ENCODE assay signal across 9 cellular contexts in genomic region chr7:151225948-151226510, GRCh38. TPM values are rescaled to one million over a fixed set of nuclear protein-coding genes. Genes with fewer than 3 reads are reported as not detected.
A peak's percentile ranks its signal among the peaks of the same experiment; 100 is the strongest.
DNase-seq lines count a peak whose midpoint lies in the region; ATAC-seq and TF ChIP-seq lines count a peak whose summit lies in the region.
"Had no signal": no experiment of that assay in that cellular context is flagged by ENCODE, and none has a peak within 500 bp of the region (broad histone marks: within the 10 kb centered on the region; RNA-seq: fewer than 3 reads in every experiment).

No MANE protein-coding gene starts in this region.

- RAD21 ChIA-PET in HCT116 (lab: Charles Lee; ENCODE audit: low non-redundant PET in 1 of 2, low total read pairs in 2 of 2, uncharacterized antibody in 2 of 2, unreplicated experiment in 2 of 2) = no interaction called here

- TF ChIP-seq POLR2A in HCT116 (IDR thresholded peaks at IDR 0.05; ENCODE audit: borderline replicate concordance, extremely low read depth, insufficient read depth, insufficient read length) = no peak

- peaks cover 29% of the 10 kb centered on the region for H3K79me2 ChIP-seq in HCT116 (ENCODE audit: insufficient read depth, low read length)

- peaks cover 12% of the 10 kb centered on the region for H3K36me3 Mint-ChIP-seq in T-helper 17 cell (ENCODE audit: low read depth)
- H3K36me3 Mint-ChIP-seq in glutamatergic neuron (ENCODE audit: unreplicated experiment) = no peaks in the 10 kb centered on the region

- intact Hi-C loops in HCT116 (cut with micrococcal nuclease) (no loop called here), head of caudate nucleus (cut with DNase I) (loop anchor here (5.0 kb wide), 1 partner anchor 109 kb away; no protein-coding TSS in a partner anchor)

- H3K9me3 ChIP-seq in HCT116 (ENCODE audit: control insufficient read depth in 1 of 2, insufficient read depth in 1 of 2, low read depth in 1 of 2, low read length in 2 of 2) = no peaks in the 10 kb centered on the region
- no peaks in the 10 kb centered on the region for H3K9me3 ChIP-seq in T-helper 17 cell (ENCODE audit: control insufficient read depth, low read length, poor library complexity, severe bottlenecking)

- POLR2A ChIA-PET in HCT116 (lab: Charles Lee) = interaction anchor here (1.3 kb wide), 1 partner anchor 51 kb away, joined by 4 read pairs; no protein-coding TSS in a partner anchor

- H3K4me1 Mint-ChIP-seq in T-helper 17 cell (peaks cover 23% of the 10 kb centered on the region), glutamatergic neuron (ENCODE audit: low read depth, unreplicated experiment) (peaks cover 14% of the 10 kb centered on the region)

- H3K9me3 Mint-ChIP-seq in glutamatergic neuron (ENCODE audit: unreplicated experiment) = peaks cover 11% of the 10 kb centered on the region

- TF ChIP-seq CTCF in HCT116 (IDR thresholded peaks at IDR 0.05 in 2 of 3, conservative IDR thresholded peaks at IDR 0.05 in 1 of 3; ENCODE audit: borderline replicate concordance in 1 of 3, insufficient read depth in 1 of 3, low read depth in 2 of 3, low read length in 2 of 3) (no peak), glutamatergic neuron (IDR thresholded peaks at IDR 0.05; ENCODE audit: partially characterized antibody, unreplicated experiment) (no peak)

- peak overlapping the region; percentile 76 to 83 for H3K4me3 ChIP-seq in HCT116 (replicated peaks in 1 of 2; ENCODE audit: low read depth in 1 of 2, low read length in 2 of 2)
- peak overlapping the region; percentile 65 to 93 (median 84) for H3K4me3 ChIP-seq in skin epidermis

- no peaks in the 10 kb centered on the region for H4K20me1 ChIP-seq in HCT116 (ENCODE audit: insufficient read depth)

- H3K36me3 ChIP-seq in HCT116 (ENCODE audit: control insufficient read depth in 1 of 2, insufficient read depth in 2 of 2, low read length in 2 of 2) = peaks cover 19 to 36% of the 10 kb centered on the region in 2 experiments; a peak in 3 of 4 replicates

- no TSS peak for BruUV-seq in HCT116 (replicated peaks; lab: Mats Ljungman, UMichigan)

- CTCF ChIA-PET in HCT116 (lab: Charles Lee) = no interaction called here

- ATAC-seq in HCT116 (no peak), T-helper 17 cell (no peak), GM18909 (IDR thresholded peaks at IDR 0.05; ENCODE audit: poor library complexity, unreplicated experiment) (no peak), HG03442 (IDR thresholded peaks at IDR 0.05; ENCODE audit: unreplicated experiment) (no peak), HG03571 (IDR thresholded peaks at IDR 0.05; ENCODE audit: unreplicated experiment) (no peak)

- TF ChIP-seq RAD21 in HCT116 (IDR thresholded peaks at IDR 0.05; ENCODE audit: low read depth) = no peak

- DNase-seq in HCT116 (ENCODE audit: low read depth, low spot score) (no peak), T-helper 17 cell (no peak), glutamatergic neuron (no peak), head of caudate nucleus (no peak)
- DNase-seq: effector CD4-positive, alpha-beta T cell had no signal

- peaks cover 9 to 17% of the 10 kb centered on the region in 2 experiments for H3K4me1 ChIP-seq in HCT116 (ENCODE audit: control insufficient read depth in 1 of 2, insufficient read depth in 2 of 2, low read length in 2 of 2)

- H3K27ac ChIP-seq in HCT116 (ENCODE audit: low read depth, low read length) (0 out of 2 replicates have a peak overlapping the region, but pooled peaks have one; percentile 66), skin epidermis (peak overlapping the region in 11 of 21 experiments; percentile 75 to 94 (median 87))

- H3K27me3 Mint-ChIP-seq in T-helper 17 cell (no peaks in the 10 kb centered on the region), glutamatergic neuron (ENCODE audit: unreplicated experiment) (peaks cover 8% of the 10 kb centered on the region)

- peak overlapping the region; percentile 90 for H3K9ac ChIP-seq in HCT116 (ENCODE audit: low read length)

- H3K27ac Mint-ChIP-seq in T-helper 17 cell = peak overlapping the region; percentile 97
- no peak overlapping the region for H3K27ac Mint-ChIP-seq in glutamatergic neuron (ENCODE audit: unreplicated experiment)

- no peaks in the 10 kb centered on the region for H3K27me3 ChIP-seq in HCT116 (ENCODE audit: insufficient read depth, low read length)

- H3K4me3 Mint-ChIP-seq in T-helper 17 cell (peak overlapping the region; percentile 100), glutamatergic neuron (ENCODE audit: unreplicated experiment) (peak overlapping the region; percentile 99)

- no peaks in the 10 kb centered on the region for H3K9me2 ChIP-seq in HCT116 (ENCODE audit: insufficient read depth)

- H2AFZ ChIP-seq in HCT116 (ENCODE audit: low read depth, low read length, poor library complexity, severe bottlenecking) = no peak overlapping the region

- peak overlapping the region; percentile 88 for H3K4me2 ChIP-seq in HCT116 (ENCODE audit: low read length)

TF ChIP-seq in HCT116, 20 proteins besides CTCF, POLR2A, EP300 and RAD21:
- TF ChIP-seq REST (IDR thresholded peaks at IDR 0.05; ENCODE audit: low read depth) (no peak), SIN3A (IDR thresholded peaks at IDR 0.05; ENCODE audit: low read depth) (no peak), TCF7L2 (IDR thresholded peaks at IDR 0.05; ENCODE audit: borderline replicate concordance, extremely low read depth, insufficient read depth, insufficient read length) (no peak), POLR2AphosphoS5 (IDR thresholded peaks at IDR 0.05; ENCODE audit: low read depth, low read length) (no peak), CBX3 (IDR thresholded peaks at IDR 0.05; ENCODE audit: low read depth) (no peak), ELF1 (IDR thresholded peaks at IDR 0.05; ENCODE audit: borderline replicate concordance, low read depth) (no peak), CEBPB (IDR thresholded peaks at IDR 0.05; ENCODE audit: low read depth) (no peak), EZH2phosphoT487 (IDR thresholded peaks at IDR 0.05; ENCODE audit: borderline replicate concordance) (no peak), ATF3 (IDR thresholded peaks at IDR 0.05) (no peak), YY1 (IDR thresholded peaks at IDR 0.05; ENCODE audit: extremely low read depth, insufficient replicate concordance, low read depth, low read length) (no peak), SRF (IDR thresholded peaks at IDR 0.05; ENCODE audit: low read depth) (no peak), ZNF274 (IDR thresholded peaks at IDR 0.05; ENCODE audit: low read depth, low read length) (no peak), EZH2 (IDR thresholded peaks at IDR 0.05) (no peak)

RNA-seq across cellular contexts. Expression of gene ABCF2, which starts 1.0 kb away (rescaled TPM):
- total RNA-seq in HCT116 (2021; ENCODE audit: unreplicated experiment) (63.7 TPM), T-helper 17 cell (10 to 100 TPM; 24.2 to 26.7 TPM), glutamatergic neuron (ENCODE audit: unreplicated experiment) (39.1 TPM)
- polyA plus RNA-seq in HCT116 (2012) = 29.9 and 39.4 TPM in 2 replicates

RNA-seq across cellular contexts. Expression of gene CHPF2, which starts 6.3 kb away (rescaled TPM):
- 19.5 TPM for total RNA-seq in HCT116 (2021; ENCODE audit: unreplicated experiment)
- 7.6 and 8.2 TPM in 2 replicates for polyA plus RNA-seq in HCT116 (2012)
- 10 to 100 TPM; 39.4 to 41.6 TPM for total RNA-seq in T-helper 17 cell
- 38.1 TPM for total RNA-seq in glutamatergic neuron (ENCODE audit: unreplicated experiment)

RNA-seq across cellular contexts. Expression of gene H2BK1, which starts 15.7 kb away (rescaled TPM):
- 0.69 TPM for total RNA-seq in HCT116 (2021; ENCODE audit: unreplicated experiment)
- not detected in 2 replicates for polyA plus RNA-seq in HCT116 (2012)
- 1 to 10 TPM; 1.0 to 4.1 TPM for total RNA-seq in T-helper 17 cell
- not detected for total RNA-seq in glutamatergic neuron (ENCODE audit: unreplicated experiment)

RNA-seq across cellular contexts. Expression of gene SMARCD3, which starts 22.5 kb away (rescaled TPM):
- total RNA-seq in HCT116 (2021; ENCODE audit: unreplicated experiment) (30.3 TPM), T-helper 17 cell (10 to 100 TPM in 1 of 2 donors, 1 to 10 TPM in 1; 9.8 to 10.7 TPM), glutamatergic neuron (ENCODE audit: unreplicated experiment) (5.1 TPM)
- polyA plus RNA-seq in HCT116 (2012) = 21.2 and 30.3 TPM in 2 replicates

RNA-seq across cellular contexts. Expression of gene ASB10, which starts 39.0 kb away (rescaled TPM):
- not detected for total RNA-seq in HCT116 (2021; ENCODE audit: unreplicated experiment)
- not detected in 2 replicates for polyA plus RNA-seq in HCT116 (2012)
- not detected for total RNA-seq in T-helper 17 cell
- not detected for total RNA-seq in glutamatergic neuron (ENCODE audit: unreplicated experiment)
